1 cellular context compared by ENCODE assay signal in the genomic region with DNA sequence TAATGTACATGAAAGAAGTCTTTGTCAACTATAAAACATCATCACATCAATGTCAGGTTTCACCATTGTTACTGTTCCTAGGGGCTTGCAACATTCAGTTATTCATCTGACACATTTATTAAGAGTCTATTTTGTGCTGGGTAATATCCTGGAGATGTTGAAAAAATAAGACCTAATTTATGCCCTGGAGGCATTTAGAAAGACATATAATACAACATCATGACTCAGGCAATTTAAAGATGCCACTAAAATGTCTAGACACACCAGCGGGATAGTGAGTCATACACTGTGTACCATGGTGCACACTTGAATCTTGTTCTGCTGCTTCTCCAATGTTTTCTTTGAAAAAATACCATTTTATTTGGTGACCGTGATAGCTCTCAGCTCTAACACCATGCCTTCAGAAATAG.
TF ChIP-seq lines count a peak whose summit lies in the region.

No MANE protein-coding gene starts in this region.

TF ChIP-seq in HEK293, 187 proteins besides CTCF, POLR2A, EP300 and RAD21 (continued from another document):
- 0 out of 2 replicates have a peak, but pooled peaks have one; percentile 28 for TF ChIP-seq PRDM4 (tag by site-specific recombination; IDR thresholded peaks at IDR 0.05)
- TF ChIP-seq, protein P1, sequence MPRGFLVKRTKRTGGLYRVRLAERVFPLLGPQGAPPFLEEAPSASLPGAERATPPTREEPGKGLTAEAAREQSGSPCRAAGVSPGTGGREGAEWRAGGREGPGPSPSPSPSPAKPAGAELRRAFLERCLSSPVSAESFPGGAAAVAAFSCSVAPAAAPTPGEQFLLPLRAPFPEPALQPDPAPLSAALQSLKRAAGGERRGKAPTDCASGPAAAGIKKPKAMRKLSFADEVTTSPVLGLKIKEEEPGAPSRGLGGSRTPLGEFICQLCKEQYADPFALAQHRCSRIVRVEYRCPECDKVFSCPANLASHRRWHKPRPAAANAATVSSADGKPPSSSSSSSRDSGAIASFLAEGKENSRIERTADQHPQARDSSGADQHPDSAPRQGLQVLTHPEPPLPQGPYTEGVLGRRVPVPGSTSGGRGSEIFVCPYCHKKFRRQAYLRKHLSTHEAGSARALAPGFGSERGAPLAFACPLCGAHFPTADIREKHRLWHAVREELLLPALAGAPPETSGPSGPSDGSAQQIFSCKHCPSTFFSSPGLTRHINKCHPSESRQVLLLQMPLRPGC (tag by site-specific recombination; IDR thresholded peaks at IDR 0.05), result 0 out of 2 replicates have a peak, but pooled peaks have one; percentile 45
- peak; percentile 82 for TF ChIP-seq ZEB2 (tag by site-specific recombination; IDR thresholded peaks at IDR 0.05)
- no peak for TF ChIP-seq ZBTB49 (tag by site-specific recombination; IDR thresholded peaks at IDR 0.05; ENCODE audit: low read depth)
- TF ChIP-seq ZNF23 (tag by site-specific recombination; IDR thresholded peaks at IDR 0.05; ENCODE audit: borderline replicate concordance), result no peak
- TF ChIP-seq MYNN (tag by site-specific recombination; IDR thresholded peaks at IDR 0.05; ENCODE audit: borderline replicate concordance), result no peak
- no peak for TF ChIP-seq ZNF114 (tag by site-specific recombination; IDR thresholded peaks at IDR 0.05)
- TF ChIP-seq ZNF629 (tag by site-specific recombination; IDR thresholded peaks at IDR 0.05), result peak; percentile 79
- TF ChIP-seq BCL11A (tag by site-specific recombination; IDR thresholded peaks at IDR 0.05; ENCODE audit: low read depth), result peak; percentile 21; the same call in 1 of the 2 replicates
TF ChIP-seq in HEK293: peak in this region for 36.
